8 cellular contexts compared by ENCODE assay signal in the genomic region with DNA sequence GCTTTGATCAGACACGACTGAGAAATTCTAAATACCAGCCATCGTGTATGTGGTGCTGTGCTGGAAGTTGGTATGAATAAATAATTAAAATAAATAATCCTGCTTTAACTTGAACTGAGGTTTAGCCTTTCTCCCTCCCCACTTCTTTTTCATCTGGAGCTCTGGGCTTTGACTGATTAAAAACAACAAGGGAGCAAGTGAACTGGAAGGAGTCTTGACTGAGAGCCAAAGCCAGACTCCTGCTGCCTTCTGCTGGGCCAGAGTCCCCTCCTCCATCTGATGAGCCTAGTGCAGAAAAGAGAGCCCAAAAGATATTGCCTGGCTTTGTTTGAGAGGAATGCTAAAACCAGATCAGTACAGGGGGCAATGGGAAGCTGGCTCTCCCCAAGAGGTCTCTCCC.
DNase-seq lines count a peak whose midpoint lies in the region; ATAC-seq lines count a peak whose summit lies in the region.

No MANE protein-coding gene starts in this region.

- H3K36me3 Mint-ChIP-seq in activated T-helper 17 cell treated with anti-CD3 and anti-CD28 coated beads, Interleukin-2, amount 50 U/mL, for 72 hours (ENCODE audit: low read depth) = no peaks in the 10 kb centered on the region

- peak; percentile 25 for DNase-seq in Daoy (ENCODE audit: low read depth)
- DNase-seq in NCI-H2171 treated with DMSO at 0.1 percent for 48 hours (lab: John Stamatoyannopoulos, UW) = peak; percentile 90
- peak; percentile 43 for DNase-seq in left kidney (ENCODE audit: low read depth, low spot score)
- DNase-seq in NCI-H774 (lab: John Stamatoyannopoulos, UW) = no peak
- no peak for DNase-seq in DMS53 treated with DMSO at 0.1 percent for 48 hours (lab: John Stamatoyannopoulos, UW; ENCODE audit: unreplicated experiment)

- no peaks in the 10 kb centered on the region for H3K9me3 Mint-ChIP-seq in activated T-helper 17 cell treated with anti-CD3 and anti-CD28 coated beads, Interleukin-2, amount 50 U/mL, for 72 hours

- peaks cover 23% of the 10 kb centered on the region for H3K4me1 Mint-ChIP-seq in activated T-helper 17 cell treated with anti-CD3 and anti-CD28 coated beads, Interleukin-2, amount 50 U/mL, for 72 hours

- H3K27me3 Mint-ChIP-seq in activated T-helper 17 cell treated with anti-CD3 and anti-CD28 coated beads, Interleukin-2, amount 50 U/mL, for 72 hours = no peaks in the 10 kb centered on the region

- peak; percentile 11 for ATAC-seq in GM21786 (IDR thresholded peaks at IDR 0.05; ENCODE audit: unreplicated experiment)
- ATAC-seq in HG02840 (IDR thresholded peaks at IDR 0.05; ENCODE audit: low FRiP score, unreplicated experiment) = no peak
- no peak for ATAC-seq in activated T-helper 17 cell treated with anti-CD3 and anti-CD28 coated beads, Interleukin-2, amount 50 U/mL, for 72 hours (replicated peaks)

- no peak overlapping the region for H3K27ac Mint-ChIP-seq in activated T-helper 17 cell treated with anti-CD3 and anti-CD28 coated beads, Interleukin-2, amount 50 U/mL, for 72 hours

- no peak overlapping the region for H3K4me3 Mint-ChIP-seq in activated T-helper 17 cell treated with anti-CD3 and anti-CD28 coated beads, Interleukin-2, amount 50 U/mL, for 72 hours

Comparison
In these comparisons a context has a peak if more than half of its experiments do, and no peak if none do; other contexts are left out.
1. DNase-seq: peak in Daoy (single experiment), NCI-H2171 treated with DMSO at 0.1 percent for 48 hours (single experiment) and left kidney (single experiment); none in NCI-H774 (single experiment) and DMS53 treated with DMSO at 0.1 percent for 48 hours (single experiment).